Comparison of ENCODE assay signal across 8 cellular contexts in the genomic region with DNA sequence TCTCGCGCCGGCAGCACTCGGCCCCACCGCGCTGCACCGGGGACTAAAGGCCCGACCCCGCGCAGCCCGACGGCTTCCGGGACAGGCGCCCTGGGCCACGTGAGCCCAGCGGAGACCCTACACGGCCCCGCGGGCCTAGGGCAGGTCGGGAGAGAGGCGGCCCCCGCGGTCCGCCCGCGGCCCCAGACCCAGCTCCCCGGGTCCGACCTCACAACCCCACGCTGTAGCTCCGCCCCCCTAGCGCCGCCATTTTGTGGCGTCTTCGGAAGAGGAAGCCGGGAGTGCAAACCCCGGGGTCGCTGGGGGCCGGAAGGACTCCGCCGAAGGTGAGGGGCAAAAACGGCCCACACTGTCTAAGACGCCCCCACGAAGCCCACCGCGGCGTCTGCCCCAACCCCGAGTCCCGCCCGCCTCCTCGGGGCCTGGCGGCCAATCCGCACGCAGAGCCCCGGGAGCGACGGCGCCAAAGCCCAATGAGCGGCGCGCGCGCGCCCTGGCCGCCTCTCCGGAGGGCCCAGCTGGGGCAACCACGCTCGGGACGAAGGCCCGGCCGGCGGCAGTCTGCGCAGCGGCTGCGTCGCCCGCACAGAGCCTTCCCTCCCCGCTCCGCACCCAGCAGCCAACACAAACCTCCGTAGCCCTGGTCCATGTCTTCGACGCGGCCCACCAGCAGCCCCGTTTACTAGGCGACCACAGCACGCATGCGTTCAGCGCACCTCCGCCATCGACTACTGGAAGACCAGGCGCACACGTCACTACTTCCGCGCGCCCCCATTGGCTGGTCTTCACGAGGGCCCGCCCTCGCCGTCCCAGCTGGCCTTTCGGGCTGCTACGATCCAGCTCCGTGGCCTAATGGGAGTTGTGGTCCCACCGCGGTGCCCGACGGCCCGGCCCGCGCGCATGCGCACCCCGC. TPM values are rescaled to one million over a fixed set of nuclear protein-coding genes. Genes with fewer than 3 reads are reported as not detected.
A peak's percentile ranks its signal among the peaks of the same experiment; 100 is the strongest.
DNase-seq lines count a peak whose midpoint lies in the region; ATAC-seq and TF ChIP-seq lines count a peak whose summit lies in the region.

A gene (minus strand): TSS at position 705 of the 913 bp plus-strand sequence. CDS start 56 bp downstream, at position 649.

- H3K36me3 ChIP-seq in PC-3 (ENCODE audit: low read depth, low read length) (peaks cover 6% of the 10 kb centered on the region; the same call in 1 of the 2 replicates), mucosa of descending colon (ENCODE audit: low read depth) (no peaks in the 10 kb centered on the region)

- peaks cover 10% of the 10 kb centered on the region for H3F3A ChIP-seq in PC-3 (ENCODE audit: low read length, unreplicated experiment)

- H3K9me3 ChIP-seq in PC-3 (ENCODE audit: low read length) (no peaks in the 10 kb centered on the region), mucosa of descending colon (no peaks in the 10 kb centered on the region)

- H3K27ac ChIP-seq in PC-3 (ENCODE audit: low read length) (peak within 1 kb of the TSS; percentile 85), epithelial cell of prostate (peak within 1 kb of the TSS; percentile 93)

- peak within 1 kb of the TSS; percentile 92 for H3K9ac ChIP-seq in PC-3 (ENCODE audit: low read length)

- no peaks in the 10 kb centered on the region for H3K27me3 ChIP-seq in PC-3 (ENCODE audit: low read length)

- no TSS peak for BruUV-seq in PC-3 (replicated peaks; lab: Mats Ljungman, UMichigan)

- POLR2A ChIA-PET in PC-3 (lab: Charles Lee; ENCODE audit: unreplicated experiment) = interaction anchor here (0.5 to 2.7 kb wide), 9 partner anchors 21 to 631 kb away, joined by 3 to 23 read pairs (median 4); a partner anchor contains a TSS

- H3K4me1 ChIP-seq in PC-3 (ENCODE audit: insufficient read depth, low read length) (peaks cover 21% of the 10 kb centered on the region), mucosa of descending colon (ENCODE audit: low read depth) (peaks cover 14% of the 10 kb centered on the region)

- peak within 1 kb of the TSS; percentile 86 for H3K4me2 ChIP-seq in PC-3 (ENCODE audit: low read length)

- CTCF ChIA-PET in PC-3 (lab: Charles Lee) = interaction anchor here (1.6 kb wide), 1 partner anchor 176 kb away, joined by 13 read pairs; no protein-coding TSS in a partner anchor

- intact Hi-C loops in PC-3 (cut with micrococcal nuclease) = loop anchor here (1.0 kb wide), 1 partner anchor 40 kb away; no protein-coding TSS in a partner anchor
- intact Hi-C loops in mucosa of descending colon (cut with DNase I, micrococcal nuclease) = no loop called here

- peak within 1 kb of the TSS; percentile 100 for H3K4me3 ChIP-seq in Jurkat, Clone E6-1 (ENCODE audit: low read length)
- H3K4me3 ChIP-seq in PC-3 (ENCODE audit: low read length) (peak within 1 kb of the TSS; percentile 88), mucosa of descending colon (peak within 1 kb of the TSS; percentile 96)

- H4K20me1 ChIP-seq in PC-3 (ENCODE audit: low read length) = peaks cover 33% of the 10 kb centered on the region

- no peak for TF ChIP-seq CTCF in PC-3 (conservative IDR thresholded peaks at IDR 0.05; ENCODE audit: low read depth, low read length)
- TF ChIP-seq CTCF in mucosa of descending colon (IDR thresholded peaks at IDR 0.05) = no peak

- H3K9me2 ChIP-seq in PC-3 (replicated peaks; ENCODE audit: low read length) = no peaks in the 10 kb centered on the region

- DNase-seq in DMS153 treated with DMSO at 0.1 percent for 48 hours (lab: John Stamatoyannopoulos, UW; ENCODE audit: unreplicated experiment) (peak; percentile 90), PC-3 (peak; percentile 99), activated T-cell treated with anti-CD3 and anti-CD28 coated beads for 48 hours (ENCODE audit: low read depth) (peak; percentile 97), epithelial cell of prostate (ENCODE audit: low read depth, low spot score) (peak; percentile 93), mucosa of descending colon (peak; percentile 99)
- DNase-seq in Jurkat, Clone E6-1 (ENCODE audit: low read depth, low spot score) = peak; percentile 97
- peak; percentile 94 to 96 for DNase-seq in stimulated activated CD8-positive, alpha-beta memory T cell treated with anti-CD3 and anti-CD28 coated beads, Interleukin-4, amount 100 ng/mL, for 1 hour (ENCODE audit: low read depth in 2 of 2, low spot score in 1 of 2)

- H2AFZ ChIP-seq in PC-3 (ENCODE audit: low read length) = peak within 1 kb of the TSS; percentile 84

- peaks cover 51% of the 10 kb centered on the region for H3K79me2 ChIP-seq in PC-3 (ENCODE audit: low read length)

- peak; percentile 71 for ATAC-seq in GM21717 (IDR thresholded peaks at IDR 0.05; ENCODE audit: unreplicated experiment)
- ATAC-seq in PC-3 = peak; percentile 87
- peak; percentile 93 for ATAC-seq in mucosa of descending colon

RNA-seq across cellular contexts. Expression of the gene that starts here (rescaled TPM):
- 24.3 TPM for polyA plus RNA-seq in Jurkat, Clone E6-1 (2012; ENCODE audit: insufficient read depth, insufficient read length)
- total RNA-seq in PC-3 (2014; rRNA removed) = 36.3 and 48.0 TPM in 2 replicates
- 10 to 100 TPM; 37.8 to 50.0 (median 41.3) TPM for total RNA-seq in mucosa of descending colon

Comparison
In these comparisons a context has a peak if more than half of its experiments do, and no peak if none do; other contexts are left out.
1. Peak in every context shown above with its lines: DNase-seq, ATAC-seq, H3K4me3 ChIP-seq and H3K27ac ChIP-seq.